ENCODE assay signal across 8 cellular contexts in genomic region chr3:4986611-4987373, GRCh38. TPM values are rescaled to one million over a fixed set of nuclear protein-coding genes. Genes with fewer than 3 reads are reported as not detected.
DNase-seq lines count a peak whose midpoint lies in the region; ATAC-seq and TF ChIP-seq lines count a peak whose summit lies in the region.

No MANE protein-coding gene starts in this region.

- H3K4me1 Mint-ChIP-seq in neural crest cell: peaks cover 11% of the 10 kb centered on the region

- H2BK120ac ChIP-seq in IMR-90 (ENCODE audit: low read depth, low read length): peak overlapping the region; percentile 90

- intact Hi-C loops in IMR-90 (cut with micrococcal nuclease): no loop called here

- ATAC-seq in DND-41 (ENCODE audit: insufficient read depth, low read depth) (peak; percentile 68), GM21529 (IDR thresholded peaks at IDR 0.05; ENCODE audit: unreplicated experiment) (peak; percentile 58), IMR-90 (ENCODE audit: low read depth) (peak; percentile 82)

- peaks cover 10 to 35% of the 10 kb centered on the region in 2 experiments; a peak in 3 of 4 replicates for H3K79me1 ChIP-seq in IMR-90 (ENCODE audit: low read depth in 1 of 2, low read length in 2 of 2)

- peak overlapping the region; percentile 29; the same call in 1 of the 2 replicates for H3K56ac ChIP-seq in IMR-90 (ENCODE audit: extremely low read depth, insufficient read depth, low read length)

- H3K9me1 ChIP-seq in IMR-90 (ENCODE audit: insufficient read depth, low read length): peaks cover 17% of the 10 kb centered on the region

- H2BK15ac ChIP-seq in IMR-90 (ENCODE audit: low read depth, low read length): peak overlapping the region; percentile 94; the same call in 2 of the 3 replicates

- H3K4me3 Mint-ChIP-seq in neural crest cell: peak overlapping the region; percentile 82

- H3K4me2 ChIP-seq in DND-41 (ENCODE audit: insufficient read depth, low read length) (peak overlapping the region; percentile 89), IMR-90 (ENCODE audit: low read depth, low read length) (peak overlapping the region; percentile 73)

- H2BK5ac ChIP-seq in IMR-90 (ENCODE audit: low read depth, low read length, poor library complexity, severe bottlenecking): peak overlapping the region; percentile 90

- H2AK5ac ChIP-seq in IMR-90 (ENCODE audit: low read depth, low read length): peak overlapping the region; percentile 71

- TF ChIP-seq CTCF in DND-41 (IDR thresholded peaks at IDR 0.05; ENCODE audit: borderline replicate concordance, extremely low read depth, low read length, poor library complexity, severe bottlenecking) (peak; percentile 8), IMR-90 (conservative IDR thresholded peaks at IDR 0.05; ENCODE audit: low read depth, low read length) (0 out of 2 replicates have a peak, but pooled peaks have one; percentile 15), fibroblast of villous mesenchyme (IDR thresholded peaks at IDR 0.05; ENCODE audit: insufficient read depth, low read depth, low read length) (peak; percentile 10), neural crest cell (conservative IDR thresholded peaks at IDR 0.05) (no peak)

- H4K8ac ChIP-seq in IMR-90 (ENCODE audit: low read depth in 2 of 2, low read length in 2 of 2): peak overlapping the region; percentile 91 to 92

- H3K23ac ChIP-seq in IMR-90 (ENCODE audit: low read depth, low read length): peak overlapping the region; percentile 66

- no TSS peak for BruUV-seq in IMR-90 (replicated peaks; lab: Mats Ljungman, UMichigan)

- peak overlapping the region; percentile 90 for H2AK9ac ChIP-seq in IMR-90 (replicated peaks; ENCODE audit: low read depth, low read length, poor library complexity)

- 11% methylated on average over 12 of the region's 50 CpGs; no CpG with 5 or more reads in 1 of the 2 experiments for WGBS in IMR-90 (ENCODE audit: extremely low coverage in 2 of 2, insufficient read length in 1 of 2), 2 experiments

- no peaks in the 10 kb centered on the region for H3K9me3 ChIP-seq in DND-41 (ENCODE audit: insufficient read depth, low read length, severe bottlenecking)
- no peaks in the 10 kb centered on the region for H3K9me3 ChIP-seq in IMR-90 (ENCODE audit: control insufficient read depth, insufficient read depth, low read length)
- H3K9me3 ChIP-seq in subcutaneous abdominal adipose tissue (ENCODE audit: control insufficient read depth in 5 of 5, low read length in 5 of 5): no peaks in the 10 kb centered on the region

- H2AFZ ChIP-seq in DND-41 (ENCODE audit: low read depth, low read length) (peak overlapping the region; percentile 52), IMR-90 (replicated peaks; ENCODE audit: low read length, poor library complexity) (peak overlapping the region; percentile 85)

- peak overlapping the region; percentile 47 for H4K5ac ChIP-seq in IMR-90 (ENCODE audit: low read depth, low read length)

- H3K79me2 ChIP-seq in DND-41 (ENCODE audit: insufficient read depth, low read length): peaks cover 32% of the 10 kb centered on the region

- TF ChIP-seq RAD21 in IMR-90 (IDR thresholded peaks at IDR 0.05; ENCODE audit: low read length): peak; percentile 2; the same call in 1 of the 2 replicates

- H3K27ac Mint-ChIP-seq in neural crest cell (ENCODE audit: unreplicated experiment): no peak overlapping the region

- no peaks in the 10 kb centered on the region for H3K36me3 Mint-ChIP-seq in neural crest cell (ENCODE audit: low read depth)

- peak overlapping the region; percentile 75 for H2BK20ac ChIP-seq in IMR-90 (ENCODE audit: low read depth, low read length)

- peaks cover 50% of the 10 kb centered on the region for H3K27me3 Mint-ChIP-seq in neural crest cell (ENCODE audit: low read depth)

- H3K27me3 ChIP-seq in DND-41 (ENCODE audit: insufficient read depth, low read length, poor library complexity): no peaks in the 10 kb centered on the region
- no peaks in the 10 kb centered on the region for H3K27me3 ChIP-seq in IMR-90 (ENCODE audit: control insufficient read depth, insufficient read depth, low read length)
- no peaks in the 10 kb centered on the region for H3K27me3 ChIP-seq in subcutaneous abdominal adipose tissue (ENCODE audit: control insufficient read depth in 5 of 5, insufficient read depth in 4 of 5, low read length in 5 of 5)

- H3K9me3 Mint-ChIP-seq in neural crest cell: no peaks in the 10 kb centered on the region

- H3K4me1 ChIP-seq in DND-41 (ENCODE audit: insufficient read depth, low read length) (peaks cover 65% of the 10 kb centered on the region), IMR-90 (ENCODE audit: control insufficient read depth, insufficient read depth, low read length) (peaks cover 44% of the 10 kb centered on the region), subcutaneous abdominal adipose tissue (ENCODE audit: control insufficient read depth in 5 of 5, insufficient read depth in 5 of 5, low read length in 5 of 5) (peaks cover 25 to 74% (median 62%) of the 10 kb centered on the region in 5 donors)

- in situ Hi-C loops in IMR-90 (cut with MboI; ENCODE audit: low sequenced_read_pairs): loop anchor here (10.0 kb wide), 1 partner anchor 138 kb away; the partner anchor contains the start of gene ARL8B

- POLR2A ChIA-PET in IMR-90 (lab: Charles Lee; ENCODE audit: unreplicated experiment): interaction anchor here (0.9 kb wide), 1 partner anchor 275 kb away, joined by 3 read pairs; no protein-coding TSS in a partner anchor

- H3K9ac ChIP-seq in DND-41 (ENCODE audit: low read depth, low read length) (peak overlapping the region; percentile 48), IMR-90 (ENCODE audit: low read depth, low read length) (peak overlapping the region; percentile 42), subcutaneous abdominal adipose tissue (ENCODE audit: low read length in 5 of 5) (peak overlapping the region; percentile 46 to 82 (median 74))

- peak overlapping the region; percentile 86 for H3K14ac ChIP-seq in IMR-90 (replicated peaks; ENCODE audit: low read depth, low read length)

- DNase-seq in DND-41 (peak; percentile 69), IMR-90 (peak; percentile 98), RKO (ENCODE audit: low spot score) (peak; percentile 97), activated gamma-delta T cell treated with Interleukin-2 at 50 U/mL for 16 hours (peak; percentile 67), fibroblast of villous mesenchyme (ENCODE audit: low read depth) (peak; percentile 100), neural crest cell (ENCODE audit: low read depth, low spot score) (peak; percentile 74)

- H3K18ac ChIP-seq in IMR-90 (ENCODE audit: low read depth, low read length): peak overlapping the region; percentile 38

- TF ChIP-seq POLR2A in IMR-90 (IDR thresholded peaks at IDR 0.05; ENCODE audit: low read depth, low read length): no peak; the same call in 1 of the 2 replicates

- H3K27ac ChIP-seq in DND-41 (ENCODE audit: low read length) (peak overlapping the region; percentile 60), IMR-90 (ENCODE audit: insufficient read depth, low read length) (peak overlapping the region; percentile 82), subcutaneous abdominal adipose tissue (ENCODE audit: low read depth, low read length) (peak overlapping the region; percentile 77)

- peak overlapping the region; percentile 89 for H4K91ac ChIP-seq in IMR-90 (ENCODE audit: insufficient read depth, low read depth, low read length)

- H3K4me3 ChIP-seq in DND-41 (ENCODE audit: low read depth in 1 of 2, low read length in 2 of 2): peak overlapping the region in 1 of 2 experiments; percentile 53; a peak in 2 of 4 replicates
- H3K4me3 ChIP-seq in IMR-90 (ENCODE audit: insufficient read depth, low read depth, low read length): peak overlapping the region; percentile 25
- H3K4me3 ChIP-seq in fibroblast of villous mesenchyme (ENCODE audit: low read depth, low read length): peak overlapping the region; percentile 42
- peak overlapping the region; percentile 48 to 63 (median 55) for H3K4me3 ChIP-seq in subcutaneous abdominal adipose tissue (ENCODE audit: low read depth in 1 of 5, low read length in 5 of 5)

- H4K20me1 ChIP-seq in DND-41 (ENCODE audit: insufficient read depth, low read length) (peaks cover 45% of the 10 kb centered on the region), IMR-90 (ENCODE audit: insufficient read depth, low read length) (peaks cover 18% of the 10 kb centered on the region; the same call in 1 of the 2 replicates)

- CTCF ChIA-PET in IMR-90 (lab: Yijun Ruan, JAX): interaction anchor here (0.9 to 1.6 kb wide), 4 partner anchors 30 to 275 kb away, joined by 3 to 6 read pairs (median 4); no protein-coding TSS in a partner anchor

- dilution Hi-C loops in IMR-90 (cut with HindIII; ENCODE audit: low sequenced_read_pairs, unreplicated experiment): no loop called here

- peak overlapping the region; percentile 82 for H3K4ac ChIP-seq in IMR-90 (ENCODE audit: low read depth, low read length)

- H3K36me3 ChIP-seq in DND-41 (ENCODE audit: insufficient read depth, low read length) (peaks cover 31% of the 10 kb centered on the region), IMR-90 (ENCODE audit: control insufficient read depth, insufficient read depth, low read length) (peaks cover 14% of the 10 kb centered on the region), subcutaneous abdominal adipose tissue (ENCODE audit: control insufficient read depth in 5 of 5, insufficient read depth in 5 of 5, low read length in 5 of 5) (peaks cover 3 to 25% (median 13%) of the 10 kb centered on the region in 5 donors)

TF ChIP-seq in IMR-90, 13 proteins besides CTCF, POLR2A, EP300 and RAD21 (continues in another document):
- TF ChIP-seq CEBPB (IDR thresholded peaks at IDR 0.05; ENCODE audit: low read depth, low read length) (0 out of 2 replicates have a peak, but pooled peaks have one; percentile 26), MAFK (IDR thresholded peaks at IDR 0.05; ENCODE audit: low read depth, low read length) (peak; percentile 78), MXI1 (IDR thresholded peaks at IDR 0.05; ENCODE audit: borderline replicate concordance, low read depth, low read length) (no peak), RFX5 (IDR thresholded peaks at IDR 0.05; ENCODE audit: low read depth, low read length) (0 out of 2 replicates have a peak, but pooled peaks have one; percentile 15), SMC3 (IDR thresholded peaks at IDR 0.05; ENCODE audit: low read depth, low read length) (peak; percentile 31), FOS (IDR thresholded peaks at IDR 0.05; ENCODE audit: low read depth, low read length) (peak; percentile 80), MAZ (IDR thresholded peaks at IDR 0.05; ENCODE audit: borderline replicate concordance, low read depth, low read length) (peak; percentile 97), NFE2L2 (IDR thresholded peaks at IDR 0.05; ENCODE audit: low read depth, low read length) (peak; percentile 49; the same call in 1 of the 2 replicates), RCOR1 (IDR thresholded peaks at IDR 0.05; ENCODE audit: insufficient replicate concordance, low read length) (peak; percentile 5)

RNA-seq across cellular contexts. Expression of gene BHLHE40, which starts 7.6 kb away (rescaled TPM):
- total RNA-seq in IMR-90 (2012; rRNA removed) (22.8 and 24.2 TPM in 2 replicates), fibroblast of villous mesenchyme (53.5 and 75.7 TPM in 2 replicates), neural crest cell (0.21 and 0.32 TPM in 2 replicates)
- 31.1 and 31.8 TPM in 2 replicates for polyA plus RNA-seq in IMR-90 (2012; rRNA removed)
- polyA plus RNA-seq in IMR-90 (2012; cell fraction: cytosol; rRNA removed): 26.0 and 43.6 TPM in 2 replicates
- polyA plus RNA-seq in IMR-90 (2012; cell fraction: nucleus; rRNA removed; ENCODE audit: low replicate concordance): 147 and 366 TPM in 2 replicates

Comparison
In these comparisons a context has a peak if more than half of its experiments do, and no peak if none do; other contexts are left out.
1. RNA of gene BHLHE40, which starts 7.6 kb away (total RNA-seq): 53.5 to 75.7 TPM in fibroblast of villous mesenchyme and 22.8 to 24.2 TPM in IMR-90; 0.21 to 0.32 TPM in neural crest cell; every median in the first group is over 10 times any median in the second.
2. Peak in every context shown above with its lines, with median percentiles within 50 percentile points of each other: ATAC-seq, DNase-seq, H3K27ac ChIP-seq and H3K9ac ChIP-seq.